In genomic region chr2:17636989-17637906, GRCh38 we compare ENCODE assay signal across 23 cellular contexts.
DNase-seq lines count a peak whose midpoint lies in the region; ATAC-seq and TF ChIP-seq lines count a peak whose summit lies in the region.
"Had no signal": no experiment of that assay in that cellular context is flagged by ENCODE, and none has a peak within 500 bp of the region (broad histone marks: within the 10 kb centered on the region; RNA-seq: fewer than 3 reads in every experiment).

No MANE protein-coding gene starts in this region.

- H3K27me3 ChIP-seq in SJCRH30: no peaks in the 10 kb centered on the region
- no peaks in the 10 kb centered on the region for H3K27me3 ChIP-seq in Caco-2 (replicated peaks; ENCODE audit: control insufficient read depth, insufficient read depth, low read length)
- no peaks in the 10 kb centered on the region for H3K27me3 ChIP-seq in sigmoid colon
- H3K27me3 ChIP-seq: brain microvascular endothelial cell, hepatocyte, testis had no signal

- H3K27me3 Mint-ChIP-seq in Caco-2 (ENCODE audit: insufficient read depth, unreplicated experiment): no peaks in the 10 kb centered on the region

- DNase-seq in DMS79 (lab: John Stamatoyannopoulos, UW): peak; percentile 85
- peak; percentile 38 to 55 for DNase-seq in SJCRH30
- peak; percentile 30 for DNase-seq in left kidney (ENCODE audit: low read depth, low spot score)
- DNase-seq in Caco-2: no peak
- no peak for DNase-seq in sigmoid colon
- no peak for DNase-seq in NCI-H2196 (lab: John Stamatoyannopoulos, UW; ENCODE audit: unreplicated experiment)
- DNase-seq: activated CD4-positive, CD25-positive, alpha-beta regulatory T cell treated with anti-CD3 and anti-CD28 coated beads, Interleukin-2, amount 50 U/mL, for 72 hours; brain microvascular endothelial cell; CD4-positive, CD25-positive, alpha-beta regulatory T cell; cortex of kidney; DND-41; GM23248; islet precursor cell; mammary epithelial cell; naive B cell; NCI-H1436; NCI-H2171 treated with DMSO at 0.1 percent for 48 hours; NCI-H774; testis had no signal

- TF ChIP-seq POLR2A in sigmoid colon (IDR thresholded peaks at IDR 0.05): no peak

- H3K27ac ChIP-seq in SJCRH30: no peak overlapping the region
- H3K27ac ChIP-seq in sigmoid colon: no peak overlapping the region
- H3K27ac ChIP-seq: brain microvascular endothelial cell, GM23248, hepatocyte, testis had no signal

- TF ChIP-seq CTCF in Caco-2 (IDR thresholded peaks at IDR 0.05; ENCODE audit: insufficient read depth in 1 of 2, low read depth in 1 of 2, low read length in 1 of 2, severe bottlenecking in 1 of 2, unreplicated experiment in 1 of 2) (no peak), sigmoid colon (IDR thresholded peaks at IDR 0.05) (no peak)

- no peak for TF ChIP-seq EP300 in sigmoid colon (IDR thresholded peaks at IDR 0.05)

- no TSS peak for BruUV-seq in Caco-2 (replicated peaks; lab: Mats Ljungman, UMichigan)

- no peak overlapping the region for H3K4me3 Mint-ChIP-seq in Caco-2 (ENCODE audit: unreplicated experiment)
- H3K4me3 Mint-ChIP-seq: CD4-positive, CD25-positive, alpha-beta regulatory T cell; naive B cell had no signal

- H3K4me1 ChIP-seq in SJCRH30 (peaks cover 12% of the 10 kb centered on the region; the same call in 1 of the 2 replicates), Caco-2 (no peaks in the 10 kb centered on the region), sigmoid colon (no peaks in the 10 kb centered on the region)
- H3K4me1 ChIP-seq: testis had no signal

- H3K9me3 Mint-ChIP-seq in Caco-2 (ENCODE audit: unreplicated experiment): no peaks in the 10 kb centered on the region
- H3K9me3 Mint-ChIP-seq: CD4-positive, CD25-positive, alpha-beta regulatory T cell; naive B cell had no signal

- WGBS in sigmoid colon, 2 donors: 86 to 90% methylated on average over 12 of the region's 12 CpGs

- no peaks in the 10 kb centered on the region for H3K36me3 Mint-ChIP-seq in Caco-2 (ENCODE audit: insufficient read depth, unreplicated experiment)
- H3K36me3 Mint-ChIP-seq: activated naive CD4-positive, alpha-beta T cell treated with anti-CD3 and anti-CD28 coated beads, Interleukin-2, amount 50 U/mL, for 72 hours; CD4-positive, CD25-positive, alpha-beta regulatory T cell; naive B cell had no signal

- H3K9me3 ChIP-seq in SJCRH30 (replicated peaks) (no peaks in the 10 kb centered on the region), Caco-2 (no peaks in the 10 kb centered on the region), sigmoid colon (no peaks in the 10 kb centered on the region)
- H3K9me3 ChIP-seq: testis had no signal

- H3K4me3 ChIP-seq in SJCRH30 (no peak overlapping the region), Caco-2 (ENCODE audit: low read depth, low read length) (no peak overlapping the region), sigmoid colon (no peak overlapping the region)
- H3K4me3 ChIP-seq: GM23248, hepatocyte, testis had no signal

- ATAC-seq in GM19324 (IDR thresholded peaks at IDR 0.05; ENCODE audit: low FRiP score, unreplicated experiment) (peak; percentile 59), HG03135 (IDR thresholded peaks at IDR 0.05; ENCODE audit: unreplicated experiment) (no peak)
- ATAC-seq: activated naive CD4-positive, alpha-beta T cell treated with anti-CD3 and anti-CD28 coated beads, Interleukin-2, amount 50 U/mL, for 72 hours had no signal

- H3K36me3 ChIP-seq in SJCRH30: no peaks in the 10 kb centered on the region
- H3K36me3 ChIP-seq in Caco-2 (ENCODE audit: control insufficient read depth, insufficient read depth, low read length): no peaks in the 10 kb centered on the region
- no peaks in the 10 kb centered on the region for H3K36me3 ChIP-seq in sigmoid colon
- H3K36me3 ChIP-seq: brain microvascular endothelial cell had no signal

- intact Hi-C loops in Caco-2 (cut with micrococcal nuclease; ENCODE audit: unreplicated experiment): no loop called here
- intact Hi-C loops in sigmoid colon (cut with DNase I): no loop called here

- POLR2A ChIA-PET in Caco-2 (lab: Charles Lee): no interaction called here

- CTCF ChIA-PET in Caco-2 (lab: Charles Lee): no interaction called here

- no peaks in the 10 kb centered on the region for H3K4me1 Mint-ChIP-seq in Caco-2 (ENCODE audit: low read depth, unreplicated experiment)
- H3K4me1 Mint-ChIP-seq: CD4-positive, CD25-positive, alpha-beta regulatory T cell; naive B cell had no signal

- no peak overlapping the region for H3K27ac Mint-ChIP-seq in Caco-2 (ENCODE audit: unreplicated experiment)
- H3K27ac Mint-ChIP-seq: activated naive CD4-positive, alpha-beta T cell treated with anti-CD3 and anti-CD28 coated beads, Interleukin-2, amount 50 U/mL, for 72 hours; naive B cell had no signal

Comparison
In these comparisons a context has a peak if more than half of its experiments do, and no peak if none do; other contexts are left out.
1. DNase-seq: peak in DMS79 (single experiment), SJCRH30 (2 of 2) and left kidney (single experiment); none in Caco-2 (0 of 2), sigmoid colon (single experiment) and NCI-H2196 (single experiment).